ENCODE assay signal across 14 cellular contexts in the genomic region with DNA sequence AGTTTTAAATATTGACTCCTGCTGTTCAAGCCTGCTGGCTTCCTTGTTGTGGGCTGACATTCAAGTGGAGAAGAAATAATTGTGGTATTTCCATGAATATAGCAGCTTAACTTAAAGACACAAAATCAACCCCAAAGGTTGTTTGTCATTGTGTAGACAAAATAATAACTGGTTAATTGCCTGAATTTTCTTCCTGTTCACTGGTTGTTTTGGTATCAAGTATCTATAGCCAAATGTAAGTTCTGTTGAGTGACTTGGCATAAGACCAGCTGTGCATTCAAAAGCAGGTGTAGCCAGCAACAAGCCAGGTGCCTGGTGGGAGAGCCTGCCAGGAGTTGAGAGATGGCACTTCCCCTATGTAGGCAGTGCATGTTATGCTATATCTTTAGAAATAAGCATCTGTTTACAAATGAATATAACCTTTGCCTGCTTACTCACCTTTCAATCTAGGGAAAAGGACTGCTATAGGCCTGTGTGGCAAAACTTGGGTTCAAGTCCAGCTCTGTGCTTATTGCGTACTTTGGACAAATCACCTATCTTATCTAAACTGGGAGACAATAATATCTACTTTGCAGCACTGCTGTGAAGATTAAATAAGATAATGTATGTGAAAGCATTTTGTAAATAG.
DNase-seq lines count a peak whose midpoint lies in the region; ATAC-seq and TF ChIP-seq lines count a peak whose summit lies in the region.
"Had no signal": no experiment of that assay in that cellular context is flagged by ENCODE, and none has a peak within 500 bp of the region (broad histone marks: within the 10 kb centered on the region; RNA-seq: fewer than 3 reads in every experiment).

No MANE protein-coding gene starts in this region.

- no peak overlapping the region for H3K9ac ChIP-seq in SK-N-MC (ENCODE audit: insufficient read length)

- no peaks in the 10 kb centered on the region for H3K27me3 ChIP-seq in CD8-positive, alpha-beta memory T cell (ENCODE audit: insufficient read depth, low read length, poor library complexity, severe bottlenecking)
- H3K27me3 ChIP-seq: ovary, SJSA1, tibial artery had no signal

- H3K36me3 ChIP-seq in SK-N-MC (ENCODE audit: insufficient read depth, low read length), result no peaks in the 10 kb centered on the region
- H3K36me3 ChIP-seq in CD8-positive, alpha-beta memory T cell (ENCODE audit: insufficient read depth, low read length), result no peaks in the 10 kb centered on the region
- H3K36me3 ChIP-seq: left ventricle myocardium inferior, ovary, SJSA1, tibial artery had no signal

- peak; percentile 20 to 37 for DNase-seq in NCI-H187 (lab: John Stamatoyannopoulos, UW)
- no peak for DNase-seq in NCI-H187 treated with DMSO at 0.1 percent for 48 hours (lab: John Stamatoyannopoulos, UW)
- peak; percentile 96 to 100 for DNase-seq in NCI-H2081 (lab: John Stamatoyannopoulos, UW)
- no peak for DNase-seq in SK-N-MC (ENCODE audit: low read depth, low spot score)
- DNase-seq in coronary artery (ENCODE audit: low spot score), result no peak
- no peak for DNase-seq in CD8-positive, alpha-beta memory T cell
- DNase-seq: 8988T; activated CD4-positive, alpha-beta T cell treated with anti-CD3 and anti-CD28 coated beads, Interleukin-2, amount 50 U/mL, for 1 hour; left ventricle myocardium inferior; ovary; tibial artery had no signal

- CTCF ChIA-PET in CD8-positive, alpha-beta memory T cell (lab: Charles Lee), result no interaction called here

- H3K4me3 ChIP-seq in SK-N-MC (no peak overlapping the region), coronary artery (no peak overlapping the region)
- H3K4me3 ChIP-seq in CD8-positive, alpha-beta memory T cell (ENCODE audit: low read length), result no peak overlapping the region
- H3K4me3 ChIP-seq: left ventricle myocardium inferior, ovary, SJSA1, tibial artery had no signal

- POLR2A ChIA-PET in CD8-positive, alpha-beta memory T cell (lab: Charles Lee), result interaction anchor here (0.6 kb wide), 1 partner anchor 84 kb away, joined by 5 read pairs; no protein-coding TSS in a partner anchor

- H3K4me1 Mint-ChIP-seq in stimulated activated memory B cell treated with anti-CD40 and anti-IgM and Interleukin-4, amounts not matched to agents 10 μg/mL and 1 μg/mL and 100 μg/mL, for 72 hours, result peaks cover 38% of the 10 kb centered on the region
- peaks cover 21 to 28% (median 26%) of the 10 kb centered on the region in 3 donors for H3K4me1 Mint-ChIP-seq in CD8-positive, alpha-beta memory T cell

- H3K9me3 ChIP-seq in SK-N-MC (ENCODE audit: low read depth, low read length), result no peaks in the 10 kb centered on the region
- H3K9me3 ChIP-seq in CD8-positive, alpha-beta memory T cell (ENCODE audit: low read length), result no peaks in the 10 kb centered on the region
- H3K9me3 ChIP-seq: left ventricle myocardium inferior, ovary, SJSA1, tibial artery had no signal

- H3K27ac ChIP-seq in SK-N-MC, result peak overlapping the region; percentile 43; the same call in 1 of the 2 replicates
- H3K27ac ChIP-seq in coronary artery, result no peak overlapping the region
- no peak overlapping the region for H3K27ac ChIP-seq in CD8-positive, alpha-beta memory T cell (ENCODE audit: low read depth, low read length)
- H3K27ac ChIP-seq: left ventricle myocardium inferior, ovary, SJSA1, tibial artery had no signal

- ATAC-seq in stimulated activated memory B cell treated with anti-CD40 and anti-IgM and Interleukin-4, amounts not matched to agents 10 μg/mL and 1 μg/mL and 100 μg/mL, for 72 hours, result no peak
- ATAC-seq in HG02678 (IDR thresholded peaks at IDR 0.05; ENCODE audit: unreplicated experiment), result no peak

- H3K9me3 Mint-ChIP-seq in stimulated activated memory B cell treated with anti-CD40 and anti-IgM and Interleukin-4, amounts not matched to agents 10 μg/mL and 1 μg/mL and 100 μg/mL, for 72 hours, result peaks cover 3% of the 10 kb centered on the region
- H3K9me3 Mint-ChIP-seq in CD8-positive, alpha-beta memory T cell, result no peaks in the 10 kb centered on the region

- H3K36me3 Mint-ChIP-seq in stimulated activated memory B cell treated with anti-CD40 and anti-IgM and Interleukin-4, amounts not matched to agents 10 μg/mL and 1 μg/mL and 100 μg/mL, for 72 hours, result peaks cover 8% of the 10 kb centered on the region
- H3K36me3 Mint-ChIP-seq in CD8-positive, alpha-beta memory T cell, result no peaks in the 10 kb centered on the region

- H3K27me3 Mint-ChIP-seq in stimulated activated memory B cell treated with anti-CD40 and anti-IgM and Interleukin-4, amounts not matched to agents 10 μg/mL and 1 μg/mL and 100 μg/mL, for 72 hours, result no peaks in the 10 kb centered on the region
- H3K27me3 Mint-ChIP-seq in CD8-positive, alpha-beta memory T cell, result no peaks in the 10 kb centered on the region

- no peak overlapping the region for H3K4me3 Mint-ChIP-seq in stimulated activated memory B cell treated with anti-CD40 and anti-IgM and Interleukin-4, amounts not matched to agents 10 μg/mL and 1 μg/mL and 100 μg/mL, for 72 hours
- no peak overlapping the region for H3K4me3 Mint-ChIP-seq in CD8-positive, alpha-beta memory T cell

- peaks cover 18% of the 10 kb centered on the region for H3K4me1 ChIP-seq in CD8-positive, alpha-beta memory T cell (ENCODE audit: insufficient read depth, low read length)
- H3K4me1 ChIP-seq: tibial artery had no signal

- TF ChIP-seq CTCF in coronary artery (IDR thresholded peaks at IDR 0.05), result no peak

- H3K27ac Mint-ChIP-seq in stimulated activated memory B cell treated with anti-CD40 and anti-IgM and Interleukin-4, amounts not matched to agents 10 μg/mL and 1 μg/mL and 100 μg/mL, for 72 hours, result peak overlapping the region; percentile 71
- no peak overlapping the region for H3K27ac Mint-ChIP-seq in CD8-positive, alpha-beta memory T cell

Comparison
In these comparisons a context has a peak if more than half of its experiments do, and no peak if none do; other contexts are left out.
1. DNase-seq: peak in NCI-H187 (2 of 2) and NCI-H2081 (2 of 2); none in NCI-H187 treated with DMSO at 0.1 percent for 48 hours (single experiment), SK-N-MC (single experiment), coronary artery (single experiment) and CD8-positive, alpha-beta memory T cell (0 of 5).